In the genomic region with DNA sequence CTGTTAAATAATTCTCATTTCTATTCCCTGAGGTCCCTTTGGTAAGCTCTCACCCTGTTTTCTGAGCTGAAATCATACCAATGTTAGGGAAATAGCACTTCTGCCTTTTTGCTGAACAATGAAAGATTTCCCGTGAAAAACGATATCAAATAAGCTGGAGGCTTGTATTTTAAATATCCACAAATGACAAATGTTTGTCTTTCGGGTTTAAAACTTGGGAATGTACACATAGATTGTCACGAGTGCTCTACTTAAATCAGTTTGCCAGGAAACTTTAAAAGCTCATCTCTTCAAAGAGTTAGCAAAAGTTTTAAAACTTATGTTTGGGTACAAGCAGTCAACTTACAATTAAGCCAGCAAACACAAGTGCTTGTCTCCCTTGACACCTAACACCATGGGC, we compare ENCODE assay signal across 25 cellular contexts.
"Had no signal": no experiment of that assay in that cellular context is flagged by ENCODE, and none has a peak within 500 bp of the region (broad histone marks: within the 10 kb centered on the region; RNA-seq: fewer than 3 reads in every experiment).

No MANE protein-coding gene starts in this region.

- ATAC-seq: stimulated activated effector memory CD8-positive, alpha-beta T cell treated with anti-CD3 and anti-CD28 coated beads, Interleukin-12 subunit alpha, Interleukin-12 subunit beta, amount 100 ng/mL, for 72 hours; stimulated activated memory B cell treated with anti-CD40 and anti-IgM and Interleukin-4, amounts not matched to agents 10 μg/mL and 1 μg/mL and 100 μg/mL, for 72 hours; stimulated activated naive B cell treated with anti-CD40 and anti-IgM and Interleukin-4, amounts not matched to agents 10 μg/mL and 1 μg/mL and 100 μg/mL, for 72 hours; stimulated activated naive CD8-positive, alpha-beta T cell treated with anti-CD3 and anti-CD28 coated beads, Interleukin-15, amount 100 ng/mL, for 72 hours; stimulated activated naive CD8-positive, alpha-beta T cell treated with anti-CD3 and anti-CD28 coated beads, Interleukin-15, Interleukin-2, amounts not matched to agents 100 U/mL and 50 U/mL, for 24 hours; upper lobe of right lung had no signal

- H3K9me3 ChIP-seq: stomach, suprapubic skin, testis, thoracic aorta, thyroid gland, tibial artery, tibial nerve, transverse colon, upper lobe of left lung, upper lobe of right lung, uterus, vagina had no signal

- H3K36me3 ChIP-seq: stomach, suprapubic skin, thoracic aorta, thyroid gland, tibial artery, tibial nerve, transverse colon, upper lobe of left lung, upper lobe of right lung, uterus, vagina had no signal

- H3K4me3 ChIP-seq: stomach, suprapubic skin, testis, thoracic aorta, thyroid gland, tibial artery, tibial nerve, transverse colon, upper lobe of left lung, upper lobe of right lung, uterus, vagina had no signal

- H3K27ac ChIP-seq: stomach, suprapubic skin, testis, thoracic aorta, thyroid gland, tibial artery, tibial nerve, transverse colon, upper lobe of left lung, upper lobe of right lung, uterus, vagina had no signal

- DNase-seq: stimulated activated CD4-positive, alpha-beta T cell treated with anti-CD3 and anti-CD28 coated beads, Interleukin-2, amount 100 ng/mL, for 48 hours; stimulated activated CD4-positive, alpha-beta T cell treated with anti-CD3 and anti-CD28 coated beads, Interleukin-4, amount 100 ng/mL, for 1 hour; stimulated activated CD4-positive, alpha-beta T cell treated with anti-CD3 and anti-CD28 coated beads, Interleukin-4, amount 100 ng/mL, for 24 hours; stimulated activated CD4-positive, alpha-beta T cell treated with anti-CD3 and anti-CD28 coated beads, Interleukin-4, amount 100 ng/mL, for 4 hours; stimulated activated CD8-positive, alpha-beta memory T cell treated with anti-CD3 and anti-CD28 coated beads, Interleukin-4, amount 100 ng/mL, for 48 hours; stimulated activated naive B cell treated with anti-CD40 and anti-IgM and Interleukin-4, amounts not matched to agents 10 μg/mL and 1 μg/mL and 100 μg/mL, for 72 hours; stimulated activated naive CD4-positive, alpha-beta T cell; stimulated activated naive CD4-positive, alpha-beta T cell treated with Interleukin-2 at 50 U/mL for 16 hours; stimulated activated naive CD8-positive, alpha-beta T cell treated with anti-CD3 and anti-CD28 coated beads, Interleukin-15, amount 100 ng/mL, for 72 hours; stimulated activated naive CD8-positive, alpha-beta T cell treated with anti-CD3 and anti-CD28 coated beads, Interleukin-15, Interleukin-2, amounts not matched to agents 100 U/mL and 50 U/mL, for 24 hours; stomach; substantia nigra; testis; thyroid gland; tibial artery; transverse colon; upper lobe of left lung; upper lobe of right lung; uterus had no signal

- H3K27me3 ChIP-seq: stomach, suprapubic skin, testis, thyroid gland, tibial artery, tibial nerve, transverse colon, upper lobe of left lung, upper lobe of right lung, uterus, vagina had no signal

- H3K4me1 ChIP-seq: stomach, suprapubic skin, testis, thyroid gland, tibial artery, tibial nerve, transverse colon, upper lobe of left lung, upper lobe of right lung, uterus, vagina had no signal
